Comparison of ENCODE assay signal across 22 cellular contexts in genomic region chr17:72574675-72575510, GRCh38.
DNase-seq lines count a peak whose midpoint lies in the region; ATAC-seq, FAIRE-seq and TF ChIP-seq lines count a peak whose summit lies in the region.
"Had no signal": no experiment of that assay in that cellular context is flagged by ENCODE, and none has a peak within 500 bp of the region (broad histone marks: within the 10 kb centered on the region; RNA-seq: fewer than 3 reads in every experiment).

No MANE protein-coding gene starts in this region.

- H3K23ac ChIP-seq in H1 (ENCODE audit: insufficient read length), result no peak overlapping the region

- H3K23me2 ChIP-seq in H1 (ENCODE audit: low read depth, low read length), result no peaks in the 10 kb centered on the region

- no peak overlapping the region for H4K8ac ChIP-seq in H1 (ENCODE audit: extremely low read depth, insufficient read depth, low read length)

- DNase-seq in RWPE1 (ENCODE audit: low spot score) (no peak), H1 (ENCODE audit: low read depth in 1 of 2, low spot score in 2 of 2) (no peak), progenitor cell of endocrine pancreas (ENCODE audit: low spot score, unreplicated experiment) (no peak), T1000 (lab: John Stamatoyannopoulos, UW) (no peak), NCI-H510A (lab: John Stamatoyannopoulos, UW) (no peak)
- no peak for DNase-seq in natural killer cell treated with Interleukin-12 subunit alpha and Interleukin-12 subunit beta and Interleukin-15 and Interleukin-18, amount 100 ng/mL, for 72 hours (ENCODE audit: low spot score)
- DNase-seq: BE2C, EL, GF-D8, H7, KG1, NCI-H1092, NCI-H1436 treated with DMSO at 0.1 percent for 48 hours, NCI-H1930, NCI-H226, NCI-H524, NCI-H82, Right ventricle myocardium superior had no signal

- TF ChIP-seq RAD21 in H1 (IDR thresholded peaks at IDR 0.05 in 1 of 2, conservative IDR thresholded peaks at IDR 0.05 in 1 of 2; ENCODE audit: low read depth in 2 of 2, low read length in 2 of 2), result no peak

- 0 out of 2 replicates have a peak overlapping the region, but pooled peaks have one; percentile 33 for H2BK15ac ChIP-seq in H1 (ENCODE audit: low read length)

- peaks cover 75% of the 10 kb centered on the region for H3K4me1 Mint-ChIP-seq in progenitor cell of endocrine pancreas (ENCODE audit: low read depth)
- no peaks in the 10 kb centered on the region for H3K4me1 Mint-ChIP-seq in natural killer cell treated with Interleukin-12 subunit alpha and Interleukin-12 subunit beta and Interleukin-15 and Interleukin-18, amount 100 ng/mL, for 72 hours (ENCODE audit: low read depth in 2 of 2)

- H4K91ac ChIP-seq in H1 (replicated peaks; ENCODE audit: insufficient read length, low read length), result no peak overlapping the region

- no peak overlapping the region; the same call in 1 of the 2 replicates for H2AK5ac ChIP-seq in H1 (ENCODE audit: low read depth, low read length)

- no peak overlapping the region; the same call in 1 of the 2 replicates for H2BK12ac ChIP-seq in H1 (ENCODE audit: low read depth, low read length)

- H3K14ac ChIP-seq in H1 (ENCODE audit: insufficient read length), result no peak overlapping the region

- no peaks in the 10 kb centered on the region for H4K20me1 ChIP-seq in H1 (replicated peaks in 1 of 2; ENCODE audit: control insufficient read depth in 1 of 2, insufficient read depth in 2 of 2, low read length in 2 of 2)

- no peak overlapping the region; a peak in 1 of 4 replicates for H3K4me2 ChIP-seq in H1 (ENCODE audit: insufficient read depth in 1 of 2, low read depth in 2 of 2, low read length in 2 of 2)

- POLR2A ChIA-PET in RWPE1 (lab: Yijun Ruan, JAX; ENCODE audit: low non-redundant PET), result no interaction called here
- POLR2A ChIA-PET in H1 (lab: Charles Lee; ENCODE audit: partially characterized antibody), result no interaction called here

- H3K36me3 ChIP-seq in H1 (ENCODE audit: control insufficient read depth in 2 of 4, insufficient read depth in 4 of 4, low read length in 3 of 4), result no peaks in the 10 kb centered on the region
- H3K36me3 ChIP-seq: BE2C had no signal

- no peaks in the 10 kb centered on the region for H3K79me2 ChIP-seq in H1 (ENCODE audit: control insufficient read depth in 1 of 2, insufficient read depth in 2 of 2, low read length in 2 of 2)

- H3K27me3 ChIP-seq in H1 (replicated peaks in 1 of 4; ENCODE audit: control insufficient read depth in 3 of 4, extremely low read depth in 1 of 4, insufficient read depth in 3 of 4, low read length in 3 of 4), result no peaks in the 10 kb centered on the region
- H3K27me3 ChIP-seq: BE2C had no signal

- H3K9me3 Mint-ChIP-seq in progenitor cell of endocrine pancreas (ENCODE audit: low read depth), result no peaks in the 10 kb centered on the region
- no peaks in the 10 kb centered on the region for H3K9me3 Mint-ChIP-seq in natural killer cell treated with Interleukin-12 subunit alpha and Interleukin-12 subunit beta and Interleukin-15 and Interleukin-18, amount 100 ng/mL, for 72 hours

- H3K36me3 Mint-ChIP-seq in progenitor cell of endocrine pancreas (ENCODE audit: insufficient read depth), result peaks cover 2% of the 10 kb centered on the region
- H3K36me3 Mint-ChIP-seq in natural killer cell treated with Interleukin-12 subunit alpha and Interleukin-12 subunit beta and Interleukin-15 and Interleukin-18, amount 100 ng/mL, for 72 hours, result no peaks in the 10 kb centered on the region

- no peak overlapping the region for H3K4ac ChIP-seq in H1 (replicated peaks; ENCODE audit: insufficient read length, low read depth, low read length)

- peak overlapping the region; percentile 14 for H3K4me3 Mint-ChIP-seq in progenitor cell of endocrine pancreas (ENCODE audit: low read depth)
- H3K4me3 Mint-ChIP-seq in natural killer cell treated with Interleukin-12 subunit alpha and Interleukin-12 subunit beta and Interleukin-15 and Interleukin-18, amount 100 ng/mL, for 72 hours, result no peak overlapping the region

- no peak overlapping the region for H3K18ac ChIP-seq in H1 (ENCODE audit: extremely low read depth, low read length)

- no peak overlapping the region for H3K27ac Mint-ChIP-seq in progenitor cell of endocrine pancreas
- H3K27ac Mint-ChIP-seq in natural killer cell treated with Interleukin-12 subunit alpha and Interleukin-12 subunit beta and Interleukin-15 and Interleukin-18, amount 100 ng/mL, for 72 hours, result no peak overlapping the region

- H3K27me3 Mint-ChIP-seq in progenitor cell of endocrine pancreas, result no peaks in the 10 kb centered on the region
- H3K27me3 Mint-ChIP-seq in natural killer cell treated with Interleukin-12 subunit alpha and Interleukin-12 subunit beta and Interleukin-15 and Interleukin-18, amount 100 ng/mL, for 72 hours, result peaks cover 17% of the 10 kb centered on the region in 2 donors

- CTCF ChIA-PET in RWPE1 (lab: Yijun Ruan, JAX), result no interaction called here
- CTCF ChIA-PET in H1 (lab: Charles Lee; ENCODE audit: partially characterized antibody), result interaction anchor here (0.6 to 1.7 kb wide), 5 partner anchors 14 to 612 kb away, joined by 3 to 6 read pairs (median 3); no protein-coding TSS in a partner anchor

- TF ChIP-seq EP300 in H1 (IDR thresholded peaks at IDR 0.05; ENCODE audit: borderline replicate concordance in 1 of 2, low read depth in 2 of 2, low read length in 2 of 2), result no peak

- TF ChIP-seq CTCF in 22Rv1 (IDR thresholded peaks at IDR 0.05) (no peak), RWPE1 (conservative IDR thresholded peaks at IDR 0.05; ENCODE audit: low read depth) (no peak), H1 (IDR thresholded peaks at IDR 0.05; ENCODE audit: control extremely low read depth in 1 of 3, insufficient read depth in 1 of 3, low read depth in 1 of 3, low read length in 3 of 3) (no peak), progenitor cell of endocrine pancreas (IDR thresholded peaks at IDR 0.05; ENCODE audit: unreplicated experiment) (no peak)

- H3K9ac ChIP-seq in H1 (replicated peaks in 1 of 4; ENCODE audit: extremely low read depth in 1 of 4, low read depth in 3 of 4, low read length in 3 of 4), result no peak overlapping the region

- TF ChIP-seq POLR2A in H1 (IDR thresholded peaks at IDR 0.05; ENCODE audit: control extremely low read depth in 1 of 2, low read depth in 2 of 2, low read length in 2 of 2), result no peak

- H2AFZ ChIP-seq in H1 (ENCODE audit: low read length), result no peak overlapping the region

- H3K27ac ChIP-seq in 22Rv1 (0 out of 2 replicates have a peak overlapping the region, but pooled peaks have one; percentile 1), RWPE1 (peak overlapping the region; percentile 84), H1 (ENCODE audit: low read depth, low read length) (no peak overlapping the region)
- H3K27ac ChIP-seq: HL-60 had no signal

- H3K9me3 ChIP-seq in H1 (ENCODE audit: insufficient read depth in 2 of 2, low read depth in 1 of 2, low read length in 1 of 2), result no peaks in the 10 kb centered on the region
- H3K9me3 ChIP-seq: BE2C had no signal

- ATAC-seq in natural killer cell treated with Interleukin-12 subunit alpha and Interleukin-12 subunit beta and Interleukin-15 and Interleukin-18, amount 100 ng/mL, for 72 hours, result no peak
- no peak for ATAC-seq in GM18861 (IDR thresholded peaks at IDR 0.05; ENCODE audit: unreplicated experiment)

- H2BK20ac ChIP-seq in H1 (ENCODE audit: low read length), result no peak overlapping the region

- H2BK120ac ChIP-seq in H1 (replicated peaks; ENCODE audit: low read depth, low read length), result no peak overlapping the region

- no peak for FAIRE-seq in H1 (lab: Jason Lieb, UNC)
- FAIRE-seq: A204.1 had no signal

- 89% methylated on average over 11 of the region's 12 CpGs; no CpG with 5 or more reads in 1 of the 2 experiments for WGBS in H1 (ENCODE audit: extremely low coverage in 1 of 2, insufficient coverage in 1 of 2, insufficient read length in 1 of 2, insufficient replicate concordance in 2 of 2, low coverage in 1 of 2, low lambda C conversion rate in 2 of 2, missing lambda C conversion rate in 1 of 2), 2 experiments

- no peak overlapping the region for H4K5ac ChIP-seq in H1 (ENCODE audit: insufficient read length, low read depth, low read length)

- H3K4me1 ChIP-seq in H1 (replicated peaks in 1 of 4; ENCODE audit: control insufficient read depth in 3 of 4, insufficient read depth in 4 of 4, low read length in 3 of 4), result peaks cover 0 to 13% (median 10%) of the 10 kb centered on the region in 4 experiments; a peak in 5 of 7 replicates

- H3K56ac ChIP-seq in H1 (replicated peaks; ENCODE audit: insufficient read length, low read depth, low read length), result no peak overlapping the region

- H3K79me1 ChIP-seq in H1 (ENCODE audit: low read depth, low read length), result no peaks in the 10 kb centered on the region

- H2BK5ac ChIP-seq in H1 (ENCODE audit: low read depth, low read length), result no peak overlapping the region

- H3K4me3 ChIP-seq in H1 (ENCODE audit: extremely low read depth in 1 of 4, insufficient read depth in 2 of 4, low read depth in 3 of 4, low read length in 4 of 4), result no peak overlapping the region

TF ChIP-seq in H1, 55 proteins besides CTCF, POLR2A, EP300 and RAD21:
- TF ChIP-seq KDM4A (IDR thresholded peaks at IDR 0.05; ENCODE audit: low read depth, low read length, severe bottlenecking), result no peak
- TF ChIP-seq JUN (IDR thresholded peaks at IDR 0.05; ENCODE audit: low read depth, low read length), result no peak
- TF ChIP-seq MAFK (IDR thresholded peaks at IDR 0.05; ENCODE audit: low read depth, low read length), result no peak
- no peak for TF ChIP-seq HDAC2 (IDR thresholded peaks at IDR 0.05; ENCODE audit: borderline replicate concordance in 1 of 2, low read depth in 2 of 2, low read length in 2 of 2)
- TF ChIP-seq GTF2F1 (IDR thresholded peaks at IDR 0.05; ENCODE audit: borderline replicate concordance, low read depth, low read length), result no peak
- TF ChIP-seq RXRA (IDR thresholded peaks at IDR 0.05; ENCODE audit: insufficient read depth, low read depth, low read length), result no peak
- TF ChIP-seq CBX5 (IDR thresholded peaks at IDR 0.05; ENCODE audit: low read depth, low read length), result no peak
- TF ChIP-seq ASH2L (IDR thresholded peaks at IDR 0.05; ENCODE audit: low read length), result no peak
- TF ChIP-seq KDM5A (IDR thresholded peaks at IDR 0.05; ENCODE audit: low read length), result no peak
- TF ChIP-seq BACH1 (IDR thresholded peaks at IDR 0.05; ENCODE audit: low read length), result no peak
- no peak for TF ChIP-seq TCF12 (IDR thresholded peaks at IDR 0.05; ENCODE audit: low read depth, low read length)
